Comparison of ENCODE assay signal across 2 cellular contexts in the genomic region with DNA sequence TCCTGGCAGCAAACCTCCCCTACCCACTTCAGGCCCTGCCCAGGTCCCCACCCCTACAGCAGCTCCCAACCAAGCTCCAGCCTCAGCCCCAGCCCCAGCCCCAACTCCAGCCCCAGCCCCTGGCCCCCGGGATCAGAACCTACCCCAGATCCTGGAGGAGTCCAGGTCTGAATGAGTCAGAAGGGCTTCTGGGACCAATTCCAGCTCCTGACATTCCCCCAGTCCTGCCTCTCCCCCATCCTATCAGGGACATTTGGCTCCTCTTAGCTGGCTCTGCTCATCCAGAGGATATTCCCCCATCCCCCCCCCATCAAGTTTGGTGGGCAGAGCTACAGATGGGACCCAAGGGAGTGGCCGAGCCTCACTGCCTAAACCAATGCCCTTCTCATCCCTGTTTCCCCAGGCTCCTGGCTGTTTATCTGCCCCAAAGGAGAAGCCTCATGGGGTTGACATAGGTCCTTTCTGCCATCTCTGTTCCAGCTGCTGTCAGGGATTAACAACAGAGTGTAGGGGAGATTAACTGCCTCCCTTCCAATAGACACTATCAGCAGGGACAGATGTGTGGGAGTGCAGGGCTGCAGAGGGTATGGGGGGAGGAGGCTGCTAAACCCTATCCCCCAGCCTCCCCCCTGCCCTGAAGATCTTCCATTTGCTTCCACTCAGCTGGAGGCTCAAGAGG.
A peak's percentile ranks its signal among the peaks of the same experiment; 100 is the strongest.
TF ChIP-seq lines count a peak whose summit lies in the region.

No MANE protein-coding gene starts in this region.

TF ChIP-seq in A549, 52 proteins besides CTCF, POLR2A, EP300 and RAD21 (continued from another document):
- TF ChIP-seq, protein P1, sequence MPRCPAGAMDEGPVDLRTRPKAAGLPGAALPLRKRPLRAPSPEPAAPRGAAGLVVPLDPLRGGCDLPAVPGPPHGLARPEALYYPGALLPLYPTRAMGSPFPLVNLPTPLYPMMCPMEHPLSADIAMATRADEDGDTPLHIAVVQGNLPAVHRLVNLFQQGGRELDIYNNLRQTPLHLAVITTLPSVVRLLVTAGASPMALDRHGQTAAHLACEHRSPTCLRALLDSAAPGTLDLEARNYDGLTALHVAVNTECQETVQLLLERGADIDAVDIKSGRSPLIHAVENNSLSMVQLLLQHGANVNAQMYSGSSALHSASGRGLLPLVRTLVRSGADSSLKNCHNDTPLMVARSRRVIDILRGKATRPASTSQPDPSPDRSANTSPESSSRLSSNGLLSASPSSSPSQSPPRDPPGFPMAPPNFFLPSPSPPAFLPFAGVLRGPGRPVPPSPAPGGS (IDR thresholded peaks at IDR 0.05), result no peak
- TF ChIP-seq HOXB13 (CRISPR knock-in tag; IDR thresholded peaks at IDR 0.05; ENCODE audit: low read depth), result no peak
- no peak for TF ChIP-seq HDAC2 (IDR thresholded peaks at IDR 0.05)
- TF ChIP-seq, protein P2, sequence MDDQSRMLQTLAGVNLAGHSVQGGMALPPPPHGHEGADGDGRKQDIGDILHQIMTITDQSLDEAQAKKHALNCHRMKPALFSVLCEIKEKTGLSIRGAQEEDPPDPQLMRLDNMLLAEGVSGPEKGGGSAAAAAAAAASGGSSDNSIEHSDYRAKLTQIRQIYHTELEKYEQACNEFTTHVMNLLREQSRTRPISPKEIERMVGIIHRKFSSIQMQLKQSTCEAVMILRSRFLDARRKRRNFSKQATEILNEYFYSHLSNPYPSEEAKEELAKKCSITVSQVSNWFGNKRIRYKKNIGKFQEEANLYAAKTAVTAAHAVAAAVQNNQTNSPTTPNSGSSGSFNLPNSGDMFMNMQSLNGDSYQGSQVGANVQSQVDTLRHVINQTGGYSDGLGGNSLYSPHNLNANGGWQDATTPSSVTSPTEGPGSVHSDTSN (IDR thresholded peaks at IDR 0.05), result no peak
- no peak for TF ChIP-seq FOSL2 (IDR thresholded peaks at IDR 0.05)
- TF ChIP-seq FOSL2 (CRISPR knock-in tag; IDR thresholded peaks at IDR 0.05), result no peak
- no peak for TF ChIP-seq HEYL (CRISPR knock-in tag; IDR thresholded peaks at IDR 0.05)
- TF ChIP-seq, protein P3, sequence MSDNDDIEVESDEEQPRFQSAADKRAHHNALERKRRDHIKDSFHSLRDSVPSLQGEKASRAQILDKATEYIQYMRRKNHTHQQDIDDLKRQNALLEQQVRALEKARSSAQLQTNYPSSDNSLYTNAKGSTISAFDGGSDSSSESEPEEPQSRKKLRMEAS (IDR thresholded peaks at IDR 0.05), result no peak
- TF ChIP-seq JUN (IDR thresholded peaks at IDR 0.05), result no peak
- TF ChIP-seq PHF8 (IDR thresholded peaks at IDR 0.05; ENCODE audit: borderline replicate concordance, low read depth), result no peak
- TF ChIP-seq RCOR1 (IDR thresholded peaks at IDR 0.05; ENCODE audit: low read depth, low read length), result no peak
- TF ChIP-seq SMC3 (IDR thresholded peaks at IDR 0.05), result no peak

TF ChIP-seq in HEK293, 187 proteins besides CTCF, POLR2A, EP300 and RAD21 (continued from another document and continues in another):
- TF ChIP-seq, protein P4, sequence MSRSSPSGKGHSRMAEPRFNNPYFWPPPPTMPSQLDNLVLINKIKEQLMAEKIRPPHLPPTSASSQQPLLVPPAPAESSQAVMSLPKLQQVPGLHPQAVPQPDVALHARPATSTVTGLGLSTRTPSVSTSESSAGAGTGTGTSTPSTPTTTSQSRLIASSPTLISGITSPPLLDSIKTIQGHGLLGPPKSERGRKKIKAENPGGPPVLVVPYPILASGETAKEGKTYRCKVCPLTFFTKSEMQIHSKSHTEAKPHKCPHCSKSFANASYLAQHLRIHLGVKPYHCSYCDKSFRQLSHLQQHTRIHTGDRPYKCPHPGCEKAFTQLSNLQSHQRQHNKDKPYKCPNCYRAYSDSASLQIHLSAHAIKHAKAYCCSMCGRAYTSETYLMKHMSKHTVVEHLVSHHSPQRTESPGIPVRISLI (tag by site-specific recombination; IDR thresholded peaks at IDR 0.05), result no peak
- no peak for TF ChIP-seq ZNF664 (tag by site-specific recombination; IDR thresholded peaks at IDR 0.05)
- no peak for TF ChIP-seq ZNF791 (tag by site-specific recombination; IDR thresholded peaks at IDR 0.05)
- TF ChIP-seq, protein P5, sequence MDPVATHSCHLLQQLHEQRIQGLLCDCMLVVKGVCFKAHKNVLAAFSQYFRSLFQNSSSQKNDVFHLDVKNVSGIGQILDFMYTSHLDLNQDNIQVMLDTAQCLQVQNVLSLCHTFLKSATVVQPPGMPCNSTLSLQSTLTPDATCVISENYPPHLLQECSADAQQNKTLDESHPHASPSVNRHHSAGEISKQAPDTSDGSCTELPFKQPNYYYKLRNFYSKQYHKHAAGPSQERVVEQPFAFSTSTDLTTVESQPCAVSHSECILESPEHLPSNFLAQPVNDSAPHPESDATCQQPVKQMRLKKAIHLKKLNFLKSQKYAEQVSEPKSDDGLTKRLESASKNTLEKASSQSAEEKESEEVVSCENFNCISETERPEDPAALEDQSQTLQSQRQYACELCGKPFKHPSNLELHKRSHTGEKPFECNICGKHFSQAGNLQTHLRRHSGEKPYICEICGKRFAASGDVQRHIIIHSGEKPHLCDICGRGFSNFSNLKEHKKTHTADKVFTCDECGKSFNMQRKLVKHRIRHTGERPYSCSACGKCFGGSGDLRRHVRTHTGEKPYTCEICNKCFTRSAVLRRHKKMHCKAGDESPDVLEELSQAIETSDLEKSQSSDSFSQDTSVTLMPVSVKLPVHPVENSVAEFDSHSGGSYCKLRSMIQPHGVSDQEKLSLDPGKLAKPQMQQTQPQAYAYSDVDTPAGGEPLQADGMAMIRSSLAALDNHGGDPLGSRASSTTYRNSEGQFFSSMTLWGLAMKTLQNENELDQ (tag by site-specific recombination; IDR thresholded peaks at IDR 0.05; ENCODE audit: low read depth), result no peak
- TF ChIP-seq REPIN1 (tag by site-specific recombination; IDR thresholded peaks at IDR 0.05; ENCODE audit: low read depth), result no peak
- TF ChIP-seq ZNF585B (tag by site-specific recombination; IDR thresholded peaks at IDR 0.05), result no peak
- TF ChIP-seq, protein P6, sequence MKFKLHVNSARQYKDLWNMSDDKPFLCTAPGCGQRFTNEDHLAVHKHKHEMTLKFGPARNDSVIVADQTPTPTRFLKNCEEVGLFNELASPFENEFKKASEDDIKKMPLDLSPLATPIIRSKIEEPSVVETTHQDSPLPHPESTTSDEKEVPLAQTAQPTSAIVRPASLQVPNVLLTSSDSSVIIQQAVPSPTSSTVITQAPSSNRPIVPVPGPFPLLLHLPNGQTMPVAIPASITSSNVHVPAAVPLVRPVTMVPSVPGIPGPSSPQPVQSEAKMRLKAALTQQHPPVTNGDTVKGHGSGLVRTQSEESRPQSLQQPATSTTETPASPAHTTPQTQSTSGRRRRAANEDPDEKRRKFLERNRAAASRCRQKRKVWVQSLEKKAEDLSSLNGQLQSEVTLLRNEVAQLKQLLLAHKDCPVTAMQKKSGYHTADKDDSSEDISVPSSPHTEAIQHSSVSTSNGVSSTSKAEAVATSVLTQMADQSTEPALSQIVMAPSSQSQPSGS (tag by site-specific recombination; IDR thresholded peaks at IDR 0.05; ENCODE audit: low read depth), result no peak
- no peak for TF ChIP-seq ZNF561 (tag by site-specific recombination; IDR thresholded peaks at IDR 0.05; ENCODE audit: borderline replicate concordance)
- TF ChIP-seq SCRT1 (tag by site-specific recombination; IDR thresholded peaks at IDR 0.05; ENCODE audit: borderline replicate concordance), result no peak
- TF ChIP-seq, protein P7, sequence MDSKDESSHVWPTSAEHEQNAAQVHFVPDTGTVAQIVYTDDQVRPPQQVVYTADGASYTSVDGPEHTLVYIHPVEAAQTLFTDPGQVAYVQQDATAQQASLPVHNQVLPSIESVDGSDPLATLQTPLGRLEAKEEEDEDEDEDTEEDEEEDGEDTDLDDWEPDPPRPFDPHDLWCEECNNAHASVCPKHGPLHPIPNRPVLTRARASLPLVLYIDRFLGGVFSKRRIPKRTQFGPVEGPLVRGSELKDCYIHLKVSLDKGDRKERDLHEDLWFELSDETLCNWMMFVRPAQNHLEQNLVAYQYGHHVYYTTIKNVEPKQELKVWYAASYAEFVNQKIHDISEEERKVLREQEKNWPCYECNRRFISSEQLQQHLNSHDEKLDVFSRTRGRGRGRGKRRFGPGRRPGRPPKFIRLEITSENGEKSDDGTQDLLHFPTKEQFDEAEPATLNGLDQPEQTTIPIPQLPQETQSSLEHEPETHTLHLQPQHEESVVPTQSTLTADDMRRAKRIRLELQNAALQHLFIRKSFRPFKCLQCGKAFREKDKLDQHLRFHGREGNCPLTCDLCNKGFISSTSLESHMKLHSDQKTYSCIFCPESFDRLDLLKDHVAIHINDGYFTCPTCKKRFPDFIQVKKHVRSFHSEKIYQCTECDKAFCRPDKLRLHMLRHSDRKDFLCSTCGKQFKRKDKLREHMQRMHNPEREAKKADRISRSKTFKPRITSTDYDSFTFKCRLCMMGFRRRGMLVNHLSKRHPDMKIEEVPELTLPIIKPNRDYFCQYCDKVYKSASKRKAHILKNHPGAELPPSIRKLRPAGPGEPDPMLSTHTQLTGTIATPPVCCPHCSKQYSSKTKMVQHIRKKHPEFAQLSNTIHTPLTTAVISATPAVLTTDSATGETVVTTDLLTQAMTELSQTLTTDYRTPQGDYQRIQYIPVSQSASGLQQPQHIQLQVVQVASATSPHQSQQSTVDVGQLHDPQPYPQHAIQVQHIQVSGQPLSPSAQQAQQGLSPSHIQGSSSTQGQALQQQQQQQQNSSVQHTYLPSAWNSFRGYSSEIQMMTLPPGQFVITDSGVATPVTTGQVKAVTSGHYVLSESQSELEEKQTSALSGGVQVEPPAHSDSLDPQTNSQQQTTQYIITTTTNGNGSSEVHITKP (tag by site-specific recombination; IDR thresholded peaks at IDR 0.05), result peak; percentile 47; the same call in 1 of the 2 replicates
- no peak for TF ChIP-seq ZNF292 (tag by site-specific recombination; IDR thresholded peaks at IDR 0.05; ENCODE audit: borderline replicate concordance, low read depth)
- TF ChIP-seq EGR2 (tag by site-specific recombination; IDR thresholded peaks at IDR 0.05; ENCODE audit: low read depth), result peak; percentile 55; the same call in 1 of the 2 replicates
- TF ChIP-seq OSR2 (tag by site-specific recombination; IDR thresholded peaks at IDR 0.05), result no peak
- TF ChIP-seq, protein P8, sequence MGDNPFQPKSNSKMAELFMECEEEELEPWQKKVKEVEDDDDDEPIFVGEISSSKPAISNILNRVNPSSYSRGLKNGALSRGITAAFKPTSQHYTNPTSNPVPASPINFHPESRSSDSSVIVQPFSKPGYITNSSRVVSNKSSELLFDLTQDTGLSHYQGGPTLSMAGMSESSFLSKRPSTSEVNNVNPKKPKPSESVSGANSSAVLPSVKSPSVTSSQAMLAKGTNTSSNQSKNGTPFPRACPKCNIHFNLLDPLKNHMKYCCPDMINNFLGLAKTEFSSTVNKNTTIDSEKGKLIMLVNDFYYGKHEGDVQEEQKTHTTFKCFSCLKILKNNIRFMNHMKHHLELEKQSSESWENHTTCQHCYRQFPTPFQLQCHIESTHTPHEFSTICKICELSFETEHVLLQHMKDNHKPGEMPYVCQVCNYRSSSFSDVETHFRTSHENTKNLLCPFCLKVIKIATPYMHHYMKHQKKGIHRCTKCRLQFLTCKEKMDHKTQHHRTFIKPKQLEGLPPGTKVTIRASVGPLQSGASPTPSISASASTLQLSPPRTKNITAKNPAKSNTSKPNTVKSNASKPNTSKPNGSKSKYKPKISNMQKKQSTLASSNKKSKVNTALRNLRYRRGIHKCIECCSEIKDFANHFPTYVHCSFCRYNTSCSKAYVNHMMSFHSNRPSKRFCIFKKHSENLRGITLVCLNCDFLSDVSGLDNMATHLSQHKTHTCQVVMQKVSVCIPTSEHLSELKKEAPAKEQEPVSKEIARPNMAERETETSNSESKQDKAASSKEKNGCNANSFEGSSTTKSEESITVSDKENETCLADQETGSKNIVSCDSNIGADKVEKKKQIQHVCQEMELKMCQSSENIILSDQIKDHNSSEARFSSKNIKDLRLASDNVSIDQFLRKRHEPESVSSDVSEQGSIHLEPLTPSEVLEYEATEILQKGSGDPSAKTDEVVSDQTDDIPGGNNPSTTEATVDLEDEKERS (tag by site-specific recombination; IDR thresholded peaks at IDR 0.05), result no peak
- TF ChIP-seq BCL11A (tag by site-specific recombination; IDR thresholded peaks at IDR 0.05; ENCODE audit: low read depth), result no peak
- TF ChIP-seq, protein P9, sequence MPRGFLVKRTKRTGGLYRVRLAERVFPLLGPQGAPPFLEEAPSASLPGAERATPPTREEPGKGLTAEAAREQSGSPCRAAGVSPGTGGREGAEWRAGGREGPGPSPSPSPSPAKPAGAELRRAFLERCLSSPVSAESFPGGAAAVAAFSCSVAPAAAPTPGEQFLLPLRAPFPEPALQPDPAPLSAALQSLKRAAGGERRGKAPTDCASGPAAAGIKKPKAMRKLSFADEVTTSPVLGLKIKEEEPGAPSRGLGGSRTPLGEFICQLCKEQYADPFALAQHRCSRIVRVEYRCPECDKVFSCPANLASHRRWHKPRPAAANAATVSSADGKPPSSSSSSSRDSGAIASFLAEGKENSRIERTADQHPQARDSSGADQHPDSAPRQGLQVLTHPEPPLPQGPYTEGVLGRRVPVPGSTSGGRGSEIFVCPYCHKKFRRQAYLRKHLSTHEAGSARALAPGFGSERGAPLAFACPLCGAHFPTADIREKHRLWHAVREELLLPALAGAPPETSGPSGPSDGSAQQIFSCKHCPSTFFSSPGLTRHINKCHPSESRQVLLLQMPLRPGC (tag by site-specific recombination; IDR thresholded peaks at IDR 0.05), result no peak
- TF ChIP-seq ZNF221 (tag by site-specific recombination; IDR thresholded peaks at IDR 0.05; ENCODE audit: borderline replicate concordance), result no peak
- no peak for TF ChIP-seq ZNF549 (tag by site-specific recombination; IDR thresholded peaks at IDR 0.05)
- TF ChIP-seq ZNF658 (tag by site-specific recombination; IDR thresholded peaks at IDR 0.05), result no peak
- TF ChIP-seq ZNF341 (tag by site-specific recombination; IDR thresholded peaks at IDR 0.05; ENCODE audit: low read depth), result peak; percentile 71
- no peak for TF ChIP-seq ZNF174 (tag by site-specific recombination; IDR thresholded peaks at IDR 0.05)
- TF ChIP-seq, protein P10, sequence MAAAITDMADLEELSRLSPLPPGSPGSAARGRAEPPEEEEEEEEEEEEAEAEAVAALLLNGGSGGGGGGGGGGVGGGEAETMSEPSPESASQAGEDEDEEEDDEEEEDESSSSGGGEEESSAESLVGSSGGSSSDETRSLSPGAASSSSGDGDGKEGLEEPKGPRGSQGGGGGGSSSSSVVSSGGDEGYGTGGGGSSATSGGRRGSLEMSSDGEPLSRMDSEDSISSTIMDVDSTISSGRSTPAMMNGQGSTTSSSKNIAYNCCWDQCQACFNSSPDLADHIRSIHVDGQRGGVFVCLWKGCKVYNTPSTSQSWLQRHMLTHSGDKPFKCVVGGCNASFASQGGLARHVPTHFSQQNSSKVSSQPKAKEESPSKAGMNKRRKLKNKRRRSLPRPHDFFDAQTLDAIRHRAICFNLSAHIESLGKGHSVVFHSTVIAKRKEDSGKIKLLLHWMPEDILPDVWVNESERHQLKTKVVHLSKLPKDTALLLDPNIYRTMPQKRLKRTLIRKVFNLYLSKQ (tag by site-specific recombination; IDR thresholded peaks at IDR 0.05; ENCODE audit: borderline replicate concordance), result no peak
- no peak for TF ChIP-seq ZNF423 (tag by site-specific recombination; IDR thresholded peaks at IDR 0.05)
- TF ChIP-seq, protein P11, sequence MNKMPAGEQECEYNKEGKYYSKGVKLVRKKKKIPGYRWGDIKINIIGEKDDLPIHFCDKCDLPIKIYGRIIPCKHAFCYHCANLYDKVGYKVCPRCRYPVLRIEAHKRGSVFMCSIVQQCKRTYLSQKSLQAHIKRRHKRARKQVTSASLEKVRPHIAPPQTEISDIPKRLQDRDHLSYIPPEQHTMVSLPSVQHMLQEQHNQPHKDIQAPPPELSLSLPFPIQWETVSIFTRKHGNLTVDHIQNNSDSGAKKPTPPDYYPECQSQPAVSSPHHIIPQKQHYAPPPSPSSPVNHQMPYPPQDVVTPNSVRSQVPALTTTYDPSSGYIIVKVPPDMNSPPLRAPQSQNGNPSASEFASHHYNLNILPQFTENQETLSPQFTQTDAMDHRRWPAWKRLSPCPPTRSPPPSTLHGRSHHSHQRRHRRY (tag by site-specific recombination; IDR thresholded peaks at IDR 0.05), result no peak
- TF ChIP-seq ZNF155 (tag by site-specific recombination; IDR thresholded peaks at IDR 0.05), result no peak
- TF ChIP-seq ZNF768 (tag by site-specific recombination; IDR thresholded peaks at IDR 0.05), result no peak
